In genomic region chr3:49132437-49133225, GRCh38 we compare ENCODE assay signal across 8 cellular contexts. TPM values are rescaled to one million over a fixed set of nuclear protein-coding genes. Genes with fewer than 3 reads are reported as not detected.
DNase-seq lines count a peak whose midpoint lies in the region; ATAC-seq, FAIRE-seq and TF ChIP-seq lines count a peak whose summit lies in the region.

Gene LAMB2 (minus strand): TSS chr3:49133050. CDS start chr3:49132867, 183 bp downstream.

- H3K36me3 ChIP-seq in naive thymus-derived CD4-positive, alpha-beta T cell (ENCODE audit: control insufficient read depth in 2 of 3, insufficient read depth in 3 of 3, low read length in 3 of 3), result no peaks in the 10 kb centered on the region

- POLR2A ChIA-PET in naive thymus-derived CD4-positive, alpha-beta T cell (lab: Charles Lee), result interaction anchor here (1.2 kb wide), 1 partner anchor 11 kb away, joined by 5 read pairs; no protein-coding TSS in a partner anchor

- no peak within 1 kb of the TSS for H3K27ac Mint-ChIP-seq in activated naive CD8-positive, alpha-beta T cell
- no peak within 1 kb of the TSS for H3K27ac Mint-ChIP-seq in activated naive CD8-positive, alpha-beta T cell treated with anti-CD3 and anti-CD28 coated beads, Interleukin-2, amount 50 U/mL, for 24 hours
- peak within 1 kb of the TSS in 1 of 9 donors; percentile 25 for H3K27ac Mint-ChIP-seq in naive thymus-derived CD4-positive, alpha-beta T cell

- no peaks in the 10 kb centered on the region for H3K9me3 Mint-ChIP-seq in activated naive CD8-positive, alpha-beta T cell (ENCODE audit: low read depth)
- H3K9me3 Mint-ChIP-seq in activated naive CD8-positive, alpha-beta T cell treated with anti-CD3 and anti-CD28 coated beads, Interleukin-2, amount 50 U/mL, for 24 hours, result no peaks in the 10 kb centered on the region
- H3K9me3 Mint-ChIP-seq in naive thymus-derived CD4-positive, alpha-beta T cell, result peaks cover 0 to 2% (median 0%) of the 10 kb centered on the region in 11 donors

- DNase-seq in activated naive CD8-positive, alpha-beta T cell treated with anti-CD3 and anti-CD28 coated beads, Interleukin-2, amount 50 U/mL, for 24 hours, result no peak
- DNase-seq in frontal cortex (ENCODE audit: low spot score in 2 of 2) (peak; percentile 57 to 83), NAMALWA (ENCODE audit: low spot score) (no peak)
- DNase-seq in naive thymus-derived CD4-positive, alpha-beta T cell, result no peak

- no peak within 1 kb of the TSS for H3K4me3 ChIP-seq in naive thymus-derived CD4-positive, alpha-beta T cell (ENCODE audit: low read length)

- CTCF ChIA-PET in naive thymus-derived CD4-positive, alpha-beta T cell (lab: Charles Lee), result interaction anchor here (0.6 kb wide), 1 partner anchor 798 kb away, joined by 3 read pairs; no protein-coding TSS in a partner anchor

- H3K27ac ChIP-seq in VCaP, result peak within 1 kb of the TSS; percentile 82
- no peak within 1 kb of the TSS for H3K27ac ChIP-seq in naive thymus-derived CD4-positive, alpha-beta T cell (ENCODE audit: low read depth, low read length)

- FAIRE-seq in frontal cortex (lab: Jason Lieb, UNC), result no peak

- no peaks in the 10 kb centered on the region for H3K9me3 ChIP-seq in naive thymus-derived CD4-positive, alpha-beta T cell (ENCODE audit: control insufficient read depth in 2 of 3, low read length in 3 of 3)

- intact Hi-C loops in naive thymus-derived CD4-positive, alpha-beta T cell (cut with micrococcal nuclease), result no loop called here

- peaks cover 11% of the 10 kb centered on the region for H3K27me3 Mint-ChIP-seq in activated naive CD8-positive, alpha-beta T cell
- H3K27me3 Mint-ChIP-seq in activated naive CD8-positive, alpha-beta T cell treated with anti-CD3 and anti-CD28 coated beads, Interleukin-2, amount 50 U/mL, for 24 hours, result peaks cover 16% of the 10 kb centered on the region
- peaks cover 16 to 22% (median 20%) of the 10 kb centered on the region in 5 donors for H3K27me3 Mint-ChIP-seq in naive thymus-derived CD4-positive, alpha-beta T cell

- no peak for ATAC-seq in activated naive CD8-positive, alpha-beta T cell treated with anti-CD3 and anti-CD28 coated beads, Interleukin-2, amount 50 U/mL, for 24 hours
- ATAC-seq in naive thymus-derived CD4-positive, alpha-beta T cell, result peak; percentile 36
- ATAC-seq in activated CD4-positive, CD25-positive, alpha-beta regulatory T cell treated with anti-CD3 and anti-CD28 coated beads, Interleukin-2, amount 50 U/mL, for 24 hours, result no peak
- no peak for ATAC-seq in HG03097 (IDR thresholded peaks at IDR 0.05; ENCODE audit: low FRiP score, unreplicated experiment)

- H3K36me3 Mint-ChIP-seq in activated naive CD8-positive, alpha-beta T cell, result no peaks in the 10 kb centered on the region
- no peaks in the 10 kb centered on the region for H3K36me3 Mint-ChIP-seq in activated naive CD8-positive, alpha-beta T cell treated with anti-CD3 and anti-CD28 coated beads, Interleukin-2, amount 50 U/mL, for 24 hours (ENCODE audit: low read depth)
- H3K36me3 Mint-ChIP-seq in naive thymus-derived CD4-positive, alpha-beta T cell, result peaks cover 0 to 3% (median 0%) of the 10 kb centered on the region in 5 donors

- no peaks in the 10 kb centered on the region for H3K27me3 ChIP-seq in naive thymus-derived CD4-positive, alpha-beta T cell (ENCODE audit: control insufficient read depth in 2 of 2, insufficient read depth in 2 of 2, low read length in 2 of 2)

- 0 out of 2 replicates have a peak, but pooled peaks have one; percentile 11 for TF ChIP-seq CTCF in VCaP (conservative IDR thresholded peaks at IDR 0.05)

- peak within 1 kb of the TSS; percentile 13 for H3K4me3 Mint-ChIP-seq in activated naive CD8-positive, alpha-beta T cell
- no peak within 1 kb of the TSS for H3K4me3 Mint-ChIP-seq in activated naive CD8-positive, alpha-beta T cell treated with anti-CD3 and anti-CD28 coated beads, Interleukin-2, amount 50 U/mL, for 24 hours
- peak within 1 kb of the TSS in 5 of 10 donors; percentile 16 to 37 (median 21) for H3K4me3 Mint-ChIP-seq in naive thymus-derived CD4-positive, alpha-beta T cell

- no peaks in the 10 kb centered on the region for H3K4me1 ChIP-seq in naive thymus-derived CD4-positive, alpha-beta T cell (ENCODE audit: control insufficient read depth in 2 of 2, insufficient read depth in 2 of 2, low read length in 2 of 2)

- H3K4me1 Mint-ChIP-seq in activated naive CD8-positive, alpha-beta T cell (ENCODE audit: low read depth), result peaks cover 2% of the 10 kb centered on the region
- no peaks in the 10 kb centered on the region for H3K4me1 Mint-ChIP-seq in activated naive CD8-positive, alpha-beta T cell treated with anti-CD3 and anti-CD28 coated beads, Interleukin-2, amount 50 U/mL, for 24 hours
- H3K4me1 Mint-ChIP-seq in naive thymus-derived CD4-positive, alpha-beta T cell, result peaks cover 0 to 11% (median 0%) of the 10 kb centered on the region in 7 donors

RNA-seq across cellular contexts. Expression of gene LAMB2, which starts in this region (rescaled TPM):
- 30.2 TPM for total RNA-seq in frontal cortex
- total RNA-seq in naive thymus-derived CD4-positive, alpha-beta T cell, result 1 to 10 TPM in 4 of 5 experiments, not detected in 1; 1.2 to 5.0 (median 1.9) TPM
- not detected for polyA plus RNA-seq in naive thymus-derived CD4-positive, alpha-beta T cell

Comparison
In these comparisons a context has a peak if more than half of its experiments do, and no peak if none do; other contexts are left out.
1. DNase-seq: peak in frontal cortex (2 of 2); none in activated naive CD8-positive, alpha-beta T cell treated with anti-CD3 and anti-CD28 coated beads, Interleukin-2, amount 50 U/mL, for 24 hours (single experiment), naive thymus-derived CD4-positive, alpha-beta T cell (0 of 9) and NAMALWA (single experiment).